In the genomic region with DNA sequence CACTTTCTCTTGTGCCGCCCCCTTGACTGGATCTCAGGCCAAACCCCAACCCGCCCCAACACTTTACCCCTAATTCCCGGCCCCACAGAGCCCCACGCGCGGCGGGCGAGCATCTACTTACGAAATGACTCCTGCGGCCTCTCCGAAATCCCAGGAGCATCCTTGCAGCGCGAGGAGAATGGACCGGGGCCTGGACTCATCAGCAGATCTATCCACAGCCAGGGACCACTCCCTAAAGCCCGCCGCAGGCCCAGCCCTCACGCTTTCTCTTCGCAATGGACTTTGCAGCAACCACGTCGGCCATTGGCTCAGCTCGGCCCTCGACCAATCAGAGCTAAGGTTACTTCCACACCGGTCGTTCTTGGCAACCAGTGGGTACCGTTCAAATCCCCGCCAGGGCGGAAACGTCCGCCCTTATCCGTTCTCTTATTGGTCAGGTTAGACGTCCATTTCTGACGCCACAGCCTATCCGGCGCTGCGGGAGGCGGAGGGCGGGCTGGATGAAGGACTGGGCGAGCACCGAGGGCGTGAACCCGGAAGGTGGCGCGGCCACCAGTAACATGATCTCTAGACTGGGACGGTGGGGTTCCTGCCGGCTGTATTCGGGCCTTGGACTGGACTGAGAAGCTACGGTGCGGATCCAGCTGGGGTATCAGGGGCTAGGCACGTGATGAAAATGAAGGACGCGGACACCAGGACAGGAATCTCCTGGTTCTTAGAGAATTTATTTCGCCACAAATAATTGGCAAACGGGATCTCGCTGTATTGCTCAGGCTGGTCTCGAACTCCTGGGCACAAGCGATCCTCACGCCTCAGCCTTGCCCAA, we compare ENCODE assay signal across 8 cellular contexts. TPM values are rescaled to one million over a fixed set of nuclear protein-coding genes. Genes with fewer than 3 reads are reported as not detected.
DNase-seq lines count a peak whose midpoint lies in the region; ATAC-seq and TF ChIP-seq lines count a peak whose summit lies in the region.

CEP89 (minus strand) TSS at position 244 of the 826 bp plus-strand sequence; CDS start at position 160, 84 bp downstream.
A gene with protein sequence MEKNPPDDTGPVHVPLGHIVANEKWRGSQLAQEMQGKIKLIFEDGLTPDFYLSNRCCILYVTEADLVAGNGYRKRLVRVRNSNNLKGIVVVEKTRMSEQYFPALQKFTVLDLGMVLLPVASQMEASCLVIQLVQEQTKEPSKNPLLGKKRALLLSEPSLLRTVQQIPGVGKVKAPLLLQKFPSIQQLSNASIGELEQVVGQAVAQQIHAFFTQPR (plus strand): TSS at position 528 of the 826 bp plus-strand sequence. CDS start 955 bp downstream, outside the sequence.

- peaks cover 20% of the 10 kb centered on the region for H3K4me1 ChIP-seq in OCI-LY1 (ENCODE audit: insufficient read depth, low read length, severe bottlenecking)
- H3K4me1 ChIP-seq in mononuclear cell (ENCODE audit: insufficient read depth, low read length), result peaks cover 20% of the 10 kb centered on the region

- no peak within 1 kb of the TSS for H3K27ac ChIP-seq in OCI-LY1 (ENCODE audit: low read depth, low read length, poor library complexity, severe bottlenecking)
- no peak within 1 kb of the TSS for H3K27ac ChIP-seq in epithelial cell of prostate

- H3K4me2 ChIP-seq in OCI-LY1 (ENCODE audit: low read length), result peak within 1 kb of the TSS; percentile 76

- H3K9me3 ChIP-seq in OCI-LY1 (ENCODE audit: low read length), result no peaks in the 10 kb centered on the region
- no peaks in the 10 kb centered on the region for H3K9me3 ChIP-seq in mononuclear cell (ENCODE audit: low read depth, low read length)

- no peaks in the 10 kb centered on the region for H4K20me1 ChIP-seq in OCI-LY1 (ENCODE audit: insufficient read depth, low read length)

- ATAC-seq in GM21526 (IDR thresholded peaks at IDR 0.05; ENCODE audit: low FRiP score, unreplicated experiment), result peak; percentile 97

- H3F3A ChIP-seq in OCI-LY1 (ENCODE audit: insufficient read depth, low read length), result no peaks in the 10 kb centered on the region

- peak; percentile 100 for DNase-seq in DMS 273 (lab: John Stamatoyannopoulos, UW; ENCODE audit: unreplicated experiment)
- DNase-seq in HuH-7 (ENCODE audit: low spot score), result peak; percentile 99
- DNase-seq in activated T-cell treated with anti-CD3 and anti-CD28 coated beads for 1 hour (ENCODE audit: low read depth), result peak; percentile 93
- DNase-seq in epithelial cell of prostate (ENCODE audit: low read depth, low spot score), result peak; percentile 97
- DNase-seq in stimulated activated CD8-positive, alpha-beta memory T cell treated with anti-CD3 and anti-CD28 coated beads, Interleukin-2, amount 100 ng/mL, for 48 hours (ENCODE audit: low read depth in 2 of 2), result peak; percentile 90 to 96

- H3K79me2 ChIP-seq in OCI-LY1 (ENCODE audit: insufficient read depth, low read length), result no peaks in the 10 kb centered on the region

- H2AFZ ChIP-seq in OCI-LY1 (ENCODE audit: low read length), result no peak within 1 kb of the TSS

- no peak for TF ChIP-seq CTCF in OCI-LY1 (IDR thresholded peaks at IDR 0.05; ENCODE audit: low read length)

- H3K9me2 ChIP-seq in OCI-LY1 (ENCODE audit: low read depth, low read length), result no peaks in the 10 kb centered on the region

- H3K36me3 ChIP-seq in OCI-LY1 (ENCODE audit: insufficient read depth, low read length), result peaks cover 12% of the 10 kb centered on the region

- H3K9ac ChIP-seq in OCI-LY1 (ENCODE audit: low read length), result peak within 1 kb of the TSS; percentile 69

- H3K4me3 ChIP-seq in OCI-LY1 (ENCODE audit: low read depth, low read length, poor library complexity, severe bottlenecking), result peak within 1 kb of the TSS; percentile 74
- H3K4me3 ChIP-seq in mononuclear cell (ENCODE audit: low read length), result peak within 1 kb of the TSS; percentile 91

- H3K27me3 ChIP-seq in OCI-LY1 (ENCODE audit: insufficient read depth, low read length) (no peaks in the 10 kb centered on the region), mononuclear cell (ENCODE audit: insufficient read depth, low read length) (no peaks in the 10 kb centered on the region)

RNA-seq across cellular contexts. Expression of gene CEP89, which starts in this region (rescaled TPM):
- total RNA-seq in mononuclear cell, result 2.2 TPM

RNA-seq across cellular contexts. Expression of the second gene that starts in this region (rescaled TPM):
- 0.42 TPM for total RNA-seq in mononuclear cell
